Comparison of ENCODE assay signal across 8 cellular contexts in genomic region chr11:33375688-33376311, GRCh38. TPM values are rescaled to one million over a fixed set of nuclear protein-coding genes. Genes with fewer than 3 reads are reported as not detected.
DNase-seq lines count a peak whose midpoint lies in the region; ATAC-seq lines count a peak whose summit lies in the region.

Gene KIAA1549L (plus strand): TSS chr11:33376108.

- H3K4me3 ChIP-seq in mesodermal cell (ENCODE audit: extremely low read depth, insufficient read depth, low read length, poor library complexity, severe bottlenecking) (peak within 1 kb of the TSS; percentile 54), aorta (ENCODE audit: low read length in 2 of 2) (peak within 1 kb of the TSS; percentile 28 to 65)

- H3K36me3 ChIP-seq in mesodermal cell (ENCODE audit: control insufficient read depth, insufficient read depth, low read length) (no peaks in the 10 kb centered on the region), aorta (ENCODE audit: control insufficient read depth in 1 of 2, insufficient read depth in 2 of 2, low read length in 1 of 2) (no peaks in the 10 kb centered on the region)

- ATAC-seq in aorta (ENCODE audit: low FRiP score) (no peak), HG02763 (IDR thresholded peaks at IDR 0.05; ENCODE audit: unreplicated experiment) (no peak)

- 3% methylated on average over 35 to 62 of the region's 70 CpGs for WGBS in mesodermal cell (ENCODE audit: insufficient coverage in 2 of 2), 2 experiments
- 1% methylated on average over 58 to 70 of the region's 70 CpGs for WGBS in aorta, 2 donors

- no peaks in the 10 kb centered on the region for H3K27me3 ChIP-seq in aorta (ENCODE audit: control insufficient read depth in 1 of 2, insufficient read depth in 2 of 2, low read length in 1 of 2)

- H3K4me1 ChIP-seq in mesodermal cell (ENCODE audit: control insufficient read depth, insufficient read depth, low read length, poor library complexity, severe bottlenecking) (peaks cover 28% of the 10 kb centered on the region), aorta (ENCODE audit: control insufficient read depth in 1 of 2, insufficient read depth in 2 of 2, low read length in 2 of 2) (no peaks in the 10 kb centered on the region)

- H3K27ac ChIP-seq in caudate nucleus (ENCODE audit: low read depth, low read length) = no peak within 1 kb of the TSS
- H3K27ac ChIP-seq in mesodermal cell (ENCODE audit: low read depth, low read length, severe bottlenecking) = no peak within 1 kb of the TSS
- no peak within 1 kb of the TSS for H3K27ac ChIP-seq in aorta (ENCODE audit: low read depth in 1 of 2, low read length in 2 of 2)

- H3K9me3 ChIP-seq in mesodermal cell (ENCODE audit: control insufficient read depth, low read length) (no peaks in the 10 kb centered on the region), aorta (ENCODE audit: control insufficient read depth, low read length) (no peaks in the 10 kb centered on the region)

- intact Hi-C loops in aorta (cut with DNase I) = no loop called here

- DNase-seq in NCI-H2227 (lab: John Stamatoyannopoulos, UW; ENCODE audit: unreplicated experiment) (peak; percentile 69), NCI-H2227 treated with DMSO at 0.1 percent for 48 hours (lab: John Stamatoyannopoulos, UW) (no peak), NCI-H1930 (lab: John Stamatoyannopoulos, UW) (peak; percentile 23 to 48), caudate nucleus (lab: John Stamatoyannopoulos, UW) (peak in 36 of 61 donors; percentile 8 to 64 (median 38)), aorta (no peak)
- no peak for DNase-seq in activated effector memory CD4-positive, alpha-beta T cell treated with anti-CD3 and anti-CD28 coated beads, Interleukin-2, amount 50 U/mL, for 16 hours

RNA-seq across cellular contexts. Expression of gene KIAA1549L, which starts in this region (rescaled TPM):
- 11.7 TPM for polyA plus RNA-seq in mesodermal cell (2013, experiment 1 of 2)
- polyA plus RNA-seq in mesodermal cell (2013, experiment 2 of 2) = 10.0 TPM
- under 1 TPM; 0.16 to 0.27 TPM for total RNA-seq in aorta
- under 1 TPM in 1 of 2 donors, not detected in 1; 0.05 TPM for polyA plus RNA-seq in aorta

Comparison
In these comparisons a context has a peak if more than half of its experiments do, and no peak if none do; other contexts are left out.
1. DNase-seq: peak in NCI-H2227 (single experiment), NCI-H1930 (2 of 2) and caudate nucleus (36 of 61); none in NCI-H2227 treated with DMSO at 0.1 percent for 48 hours (single experiment), aorta (0 of 2) and activated effector memory CD4-positive, alpha-beta T cell treated with anti-CD3 and anti-CD28 coated beads, Interleukin-2, amount 50 U/mL, for 16 hours (single experiment).